ENCODE assay signal across 1 cellular context in the genomic region with DNA sequence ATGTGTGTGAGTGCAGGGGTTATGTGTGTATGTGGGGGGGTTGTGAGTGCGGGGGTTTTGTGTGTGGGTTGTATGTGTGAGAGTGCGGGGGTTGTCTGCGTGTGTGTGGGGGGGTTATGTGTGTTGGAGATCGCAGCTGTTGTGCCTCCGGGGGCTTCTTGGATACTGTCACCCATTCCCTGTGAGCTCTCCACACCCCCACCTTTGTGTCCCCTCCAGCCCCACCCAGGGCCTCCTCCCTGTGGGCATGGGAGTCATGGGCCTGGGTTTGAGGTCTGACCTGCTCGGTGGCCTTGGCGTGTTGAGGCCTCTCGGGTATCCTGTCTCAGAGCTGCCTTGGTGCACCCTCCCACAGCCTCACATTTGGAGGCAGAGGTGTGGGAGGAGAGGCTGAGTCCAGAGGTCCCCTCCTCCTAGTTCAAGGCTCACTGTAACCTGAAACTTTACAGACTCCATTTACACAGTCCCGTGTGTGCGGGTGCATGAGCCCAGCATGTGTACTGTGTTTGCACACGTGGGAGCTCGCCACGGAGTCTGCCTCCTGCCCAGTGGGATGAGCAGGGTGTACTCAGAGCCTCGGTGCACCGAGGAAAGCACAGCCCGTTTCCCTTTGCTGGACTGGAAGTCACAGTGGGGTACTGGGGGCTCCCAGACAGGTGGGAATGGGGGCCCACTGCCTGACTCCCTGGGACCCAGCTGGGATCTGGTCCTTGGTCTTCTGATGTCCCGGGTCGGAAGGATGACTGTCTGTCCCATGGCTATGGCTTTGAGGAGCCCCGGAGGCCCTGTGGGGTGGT.
TF ChIP-seq lines count a peak whose summit lies in the region.

No MANE protein-coding gene starts in this region.

TF ChIP-seq in HepG2, 621 proteins besides CTCF, POLR2A, EP300 and RAD21 (continued from another document and continues in another):
- TF ChIP-seq, protein P1, sequence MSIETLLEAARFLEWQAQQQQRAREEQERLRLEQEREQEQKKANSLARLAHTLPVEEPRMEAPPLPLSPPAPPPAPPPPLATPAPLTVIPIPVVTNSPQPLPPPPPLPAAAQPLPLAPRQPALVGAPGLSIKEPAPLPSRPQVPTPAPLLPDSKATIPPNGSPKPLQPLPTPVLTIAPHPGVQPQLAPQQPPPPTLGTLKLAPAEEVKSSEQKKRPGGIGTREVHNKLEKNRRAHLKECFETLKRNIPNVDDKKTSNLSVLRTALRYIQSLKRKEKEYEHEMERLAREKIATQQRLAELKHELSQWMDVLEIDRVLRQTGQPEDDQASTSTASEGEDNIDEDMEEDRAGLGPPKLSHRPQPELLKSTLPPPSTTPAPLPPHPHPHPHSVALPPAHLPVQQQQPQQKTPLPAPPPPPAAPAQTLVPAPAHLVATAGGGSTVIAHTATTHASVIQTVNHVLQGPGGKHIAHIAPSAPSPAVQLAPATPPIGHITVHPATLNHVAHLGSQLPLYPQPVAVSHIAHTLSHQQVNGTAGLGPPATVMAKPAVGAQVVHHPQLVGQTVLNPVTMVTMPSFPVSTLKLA (IDR thresholded peaks at IDR 0.05), result peak; percentile 85
- TF ChIP-seq KLF16 (CRISPR knock-in tag; IDR thresholded peaks at IDR 0.05), result 0 out of 4 replicates have a peak, but pooled peaks of 1 of the 2 experiments have one; percentile 26
- TF ChIP-seq, protein P2, sequence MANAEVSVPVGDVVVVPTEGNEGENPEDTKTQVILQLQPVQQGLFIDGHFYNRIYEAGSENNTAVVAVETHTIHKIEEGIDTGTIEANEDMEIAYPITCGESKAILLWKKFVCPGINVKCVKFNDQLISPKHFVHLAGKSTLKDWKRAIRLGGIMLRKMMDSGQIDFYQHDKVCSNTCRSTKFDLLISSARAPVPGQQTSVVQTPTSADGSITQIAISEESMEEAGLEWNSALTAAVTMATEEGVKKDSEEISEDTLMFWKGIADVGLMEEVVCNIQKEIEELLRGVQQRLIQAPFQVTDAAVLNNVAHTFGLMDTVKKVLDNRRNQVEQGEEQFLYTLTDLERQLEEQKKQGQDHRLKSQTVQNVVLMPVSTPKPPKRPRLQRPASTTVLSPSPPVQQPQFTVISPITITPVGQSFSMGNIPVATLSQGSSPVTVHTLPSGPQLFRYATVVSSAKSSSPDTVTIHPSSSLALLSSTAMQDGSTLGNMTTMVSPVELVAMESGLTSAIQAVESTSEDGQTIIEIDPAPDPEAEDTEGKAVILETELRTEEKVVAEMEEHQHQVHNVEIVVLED (CRISPR knock-in tag; IDR thresholded peaks at IDR 0.05; ENCODE audit: borderline replicate concordance), result no peak
- TF ChIP-seq, protein P3, sequence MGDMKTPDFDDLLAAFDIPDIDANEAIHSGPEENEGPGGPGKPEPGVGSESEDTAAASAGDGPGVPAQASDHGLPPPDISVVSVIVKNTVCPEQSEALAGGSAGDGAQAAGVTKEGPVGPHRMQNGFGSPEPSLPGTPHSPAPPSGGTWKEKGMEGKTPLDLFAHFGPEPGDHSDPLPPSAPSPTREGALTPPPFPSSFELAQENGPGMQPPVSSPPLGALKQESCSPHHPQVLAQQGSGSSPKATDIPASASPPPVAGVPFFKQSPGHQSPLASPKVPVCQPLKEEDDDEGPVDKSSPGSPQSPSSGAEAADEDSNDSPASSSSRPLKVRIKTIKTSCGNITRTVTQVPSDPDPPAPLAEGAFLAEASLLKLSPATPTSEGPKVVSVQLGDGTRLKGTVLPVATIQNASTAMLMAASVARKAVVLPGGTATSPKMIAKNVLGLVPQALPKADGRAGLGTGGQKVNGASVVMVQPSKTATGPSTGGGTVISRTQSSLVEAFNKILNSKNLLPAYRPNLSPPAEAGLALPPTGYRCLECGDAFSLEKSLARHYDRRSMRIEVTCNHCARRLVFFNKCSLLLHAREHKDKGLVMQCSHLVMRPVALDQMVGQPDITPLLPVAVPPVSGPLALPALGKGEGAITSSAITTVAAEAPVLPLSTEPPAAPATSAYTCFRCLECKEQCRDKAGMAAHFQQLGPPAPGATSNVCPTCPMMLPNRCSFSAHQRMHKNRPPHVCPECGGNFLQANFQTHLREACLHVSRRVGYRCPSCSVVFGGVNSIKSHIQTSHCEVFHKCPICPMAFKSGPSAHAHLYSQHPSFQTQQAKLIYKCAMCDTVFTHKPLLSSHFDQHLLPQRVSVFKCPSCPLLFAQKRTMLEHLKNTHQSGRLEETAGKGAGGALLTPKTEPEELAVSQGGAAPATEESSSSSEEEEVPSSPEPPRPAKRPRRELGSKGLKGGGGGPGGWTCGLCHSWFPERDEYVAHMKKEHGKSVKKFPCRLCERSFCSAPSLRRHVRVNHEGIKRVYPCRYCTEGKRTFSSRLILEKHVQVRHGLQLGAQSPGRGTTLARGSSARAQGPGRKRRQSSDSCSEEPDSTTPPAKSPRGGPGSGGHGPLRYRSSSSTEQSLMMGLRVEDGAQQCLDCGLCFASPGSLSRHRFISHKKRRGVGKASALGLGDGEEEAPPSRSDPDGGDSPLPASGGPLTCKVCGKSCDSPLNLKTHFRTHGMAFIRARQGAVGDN (CRISPR knock-in tag; IDR thresholded peaks at IDR 0.05), result peak; percentile 87
- no peak for TF ChIP-seq ZNF441 (CRISPR knock-in tag; IDR thresholded peaks at IDR 0.05; ENCODE audit: borderline replicate concordance)
- no peak for TF ChIP-seq ZMAT3 (CRISPR knock-in tag; conservative IDR thresholded peaks at IDR 0.05)
- TF ChIP-seq, protein P4, sequence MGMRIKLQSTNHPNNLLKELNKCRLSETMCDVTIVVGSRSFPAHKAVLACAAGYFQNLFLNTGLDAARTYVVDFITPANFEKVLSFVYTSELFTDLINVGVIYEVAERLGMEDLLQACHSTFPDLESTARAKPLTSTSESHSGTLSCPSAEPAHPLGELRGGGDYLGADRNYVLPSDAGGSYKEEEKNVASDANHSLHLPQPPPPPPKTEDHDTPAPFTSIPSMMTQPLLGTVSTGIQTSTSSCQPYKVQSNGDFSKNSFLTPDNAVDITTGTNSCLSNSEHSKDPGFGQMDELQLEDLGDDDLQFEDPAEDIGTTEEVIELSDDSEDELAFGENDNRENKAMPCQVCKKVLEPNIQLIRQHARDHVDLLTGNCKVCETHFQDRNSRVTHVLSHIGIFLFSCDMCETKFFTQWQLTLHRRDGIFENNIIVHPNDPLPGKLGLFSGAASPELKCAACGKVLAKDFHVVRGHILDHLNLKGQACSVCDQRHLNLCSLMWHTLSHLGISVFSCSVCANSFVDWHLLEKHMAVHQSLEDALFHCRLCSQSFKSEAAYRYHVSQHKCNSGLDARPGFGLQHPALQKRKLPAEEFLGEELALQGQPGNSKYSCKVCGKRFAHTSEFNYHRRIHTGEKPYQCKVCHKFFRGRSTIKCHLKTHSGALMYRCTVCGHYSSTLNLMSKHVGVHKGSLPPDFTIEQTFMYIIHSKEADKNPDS (CRISPR knock-in tag; IDR thresholded peaks at IDR 0.05), result no peak
- no peak for TF ChIP-seq ZNF772 (CRISPR knock-in tag; IDR thresholded peaks at IDR 0.05)
- TF ChIP-seq ZNF224 (CRISPR knock-in tag; IDR thresholded peaks at IDR 0.05), result no peak
- no peak for TF ChIP-seq CREB1 (IDR thresholded peaks at IDR 0.05)
- TF ChIP-seq CREB1 (CRISPR knock-in tag; IDR thresholded peaks at IDR 0.05), result no peak
- TF ChIP-seq, protein P5, sequence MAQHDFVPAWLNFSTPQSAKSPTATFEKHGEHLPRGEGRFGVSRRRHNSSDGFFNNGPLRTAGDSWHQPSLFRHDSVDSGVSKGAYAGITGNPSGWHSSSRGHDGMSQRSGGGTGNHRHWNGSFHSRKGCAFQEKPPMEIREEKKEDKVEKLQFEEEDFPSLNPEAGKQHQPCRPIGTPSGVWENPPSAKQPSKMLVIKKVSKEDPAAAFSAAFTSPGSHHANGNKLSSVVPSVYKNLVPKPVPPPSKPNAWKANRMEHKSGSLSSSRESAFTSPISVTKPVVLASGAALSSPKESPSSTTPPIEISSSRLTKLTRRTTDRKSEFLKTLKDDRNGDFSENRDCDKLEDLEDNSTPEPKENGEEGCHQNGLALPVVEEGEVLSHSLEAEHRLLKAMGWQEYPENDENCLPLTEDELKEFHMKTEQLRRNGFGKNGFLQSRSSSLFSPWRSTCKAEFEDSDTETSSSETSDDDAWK (CRISPR knock-in tag; IDR thresholded peaks at IDR 0.05), result no peak
- TF ChIP-seq FOXM1 (CRISPR knock-in tag; IDR thresholded peaks at IDR 0.05), result no peak
- TF ChIP-seq LCORL (IDR thresholded peaks at IDR 0.05), result no peak
- peak; percentile 90 for TF ChIP-seq LCORL (CRISPR knock-in tag; IDR thresholded peaks at IDR 0.05)
- no peak for TF ChIP-seq HNRNPUL1 (IDR thresholded peaks at IDR 0.05; ENCODE audit: low read depth, low read length)
- no peak for TF ChIP-seq HOXA7 (CRISPR knock-in tag; IDR thresholded peaks at IDR 0.05)
- TF ChIP-seq TBX2 (CRISPR knock-in tag; IDR thresholded peaks at IDR 0.05; ENCODE audit: borderline replicate concordance), result peak; percentile 36; the same call in 1 of the 2 replicates
- no peak for TF ChIP-seq MTF2 (CRISPR knock-in tag; IDR thresholded peaks at IDR 0.05; ENCODE audit: borderline replicate concordance)
- TF ChIP-seq ZNF891 (CRISPR knock-in tag; IDR thresholded peaks at IDR 0.05), result no peak
- no peak for TF ChIP-seq ZBTB1 (CRISPR knock-in tag; IDR thresholded peaks at IDR 0.05; ENCODE audit: borderline replicate concordance)
- peak; percentile 81; the same call in 1 of the 2 replicates for TF ChIP-seq ZNF431 (CRISPR knock-in tag; IDR thresholded peaks at IDR 0.05; ENCODE audit: borderline replicate concordance, low read depth)
- no peak for TF ChIP-seq PHF21A (CRISPR knock-in tag; IDR thresholded peaks at IDR 0.05)
- TF ChIP-seq FOSL2 (CRISPR knock-in tag; IDR thresholded peaks at IDR 0.05), result no peak
- TF ChIP-seq CENPT (CRISPR knock-in tag; IDR thresholded peaks at IDR 0.05; ENCODE audit: low read depth), result no peak
- TF ChIP-seq MLLT10 (CRISPR knock-in tag; IDR thresholded peaks at IDR 0.05), result no peak
- TF ChIP-seq ZC3H4 (CRISPR knock-in tag; IDR thresholded peaks at IDR 0.05; ENCODE audit: borderline replicate concordance), result no peak
- TF ChIP-seq TRAFD1 (CRISPR knock-in tag; IDR thresholded peaks at IDR 0.05; ENCODE audit: borderline replicate concordance), result no peak
- peak; percentile 29; the same call in 1 of the 2 replicates for TF ChIP-seq BCL6 (CRISPR knock-in tag; IDR thresholded peaks at IDR 0.05)
- TF ChIP-seq MXD4 (CRISPR knock-in tag; IDR thresholded peaks at IDR 0.05), result no peak; the same call in 1 of the 2 replicates
- peak; percentile 44; the same call in 1 of the 2 replicates for TF ChIP-seq UBTF (CRISPR knock-in tag; IDR thresholded peaks at IDR 0.05)
- no peak for TF ChIP-seq GFI1 (CRISPR knock-in tag; IDR thresholded peaks at IDR 0.05; ENCODE audit: borderline replicate concordance)
- peak; percentile 99 for TF ChIP-seq ZSCAN25 (CRISPR knock-in tag; IDR thresholded peaks at IDR 0.05)
- TF ChIP-seq NONO (IDR thresholded peaks at IDR 0.05), result no peak
- peak; percentile 31 for TF ChIP-seq NONO (CRISPR knock-in tag; conservative IDR thresholded peaks at IDR 0.05)
- no peak for TF ChIP-seq ZKSCAN5 (CRISPR knock-in tag; IDR thresholded peaks at IDR 0.05)
- no peak for TF ChIP-seq E2F1 (CRISPR knock-in tag; IDR thresholded peaks at IDR 0.05)
- TF ChIP-seq, protein P6, sequence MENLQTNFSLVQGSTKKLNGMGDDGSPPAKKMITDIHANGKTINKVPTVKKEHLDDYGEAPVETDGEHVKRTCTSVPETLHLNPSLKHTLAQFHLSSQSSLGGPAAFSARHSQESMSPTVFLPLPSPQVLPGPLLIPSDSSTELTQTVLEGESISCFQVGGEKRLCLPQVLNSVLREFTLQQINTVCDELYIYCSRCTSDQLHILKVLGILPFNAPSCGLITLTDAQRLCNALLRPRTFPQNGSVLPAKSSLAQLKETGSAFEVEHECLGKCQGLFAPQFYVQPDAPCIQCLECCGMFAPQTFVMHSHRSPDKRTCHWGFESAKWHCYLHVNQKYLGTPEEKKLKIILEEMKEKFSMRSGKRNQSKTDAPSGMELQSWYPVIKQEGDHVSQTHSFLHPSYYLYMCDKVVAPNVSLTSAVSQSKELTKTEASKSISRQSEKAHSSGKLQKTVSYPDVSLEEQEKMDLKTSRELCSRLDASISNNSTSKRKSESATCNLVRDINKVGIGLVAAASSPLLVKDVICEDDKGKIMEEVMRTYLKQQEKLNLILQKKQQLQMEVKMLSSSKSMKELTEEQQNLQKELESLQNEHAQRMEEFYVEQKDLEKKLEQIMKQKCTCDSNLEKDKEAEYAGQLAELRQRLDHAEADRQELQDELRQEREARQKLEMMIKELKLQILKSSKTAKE (CRISPR knock-in tag; IDR thresholded peaks at IDR 0.05; ENCODE audit: borderline replicate concordance), result 0 out of 2 replicates have a peak, but pooled peaks have one; percentile 19
- TF ChIP-seq POLR2G (IDR thresholded peaks at IDR 0.05; ENCODE audit: low read depth, low read length), result no peak
- TF ChIP-seq CAMTA2 (CRISPR knock-in tag; IDR thresholded peaks at IDR 0.05; ENCODE audit: borderline replicate concordance), result no peak
- no peak for TF ChIP-seq PAWR (CRISPR knock-in tag; IDR thresholded peaks at IDR 0.05; ENCODE audit: borderline replicate concordance)
- no peak for TF ChIP-seq ZNF782 (CRISPR knock-in tag; IDR thresholded peaks at IDR 0.05; ENCODE audit: borderline replicate concordance)
